In genomic region chr3:158379517-158379916, GRCh38 we compare ENCODE assay signal across 24 cellular contexts.
"Had no signal": no experiment of that assay in that cellular context is flagged by ENCODE, and none has a peak within 500 bp of the region (broad histone marks: within the 10 kb centered on the region; RNA-seq: fewer than 3 reads in every experiment).

No MANE protein-coding gene starts in this region.

- ATAC-seq: activated CD4-positive, CD25-positive, alpha-beta regulatory T cell treated with anti-CD3 and anti-CD28 coated beads, Interleukin-2, amount 50 U/mL, for 24 hours; activated CD8-positive, alpha-beta memory T cell treated with anti-CD3 and anti-CD28 coated beads, Interleukin-2, amount 10 ng/mL, durations not matched to agents 7 days and 5 days; activated CD8-positive, alpha-beta T cell treated with anti-CD3 and anti-CD28 coated beads for 36 hours; esophagus mucosa; gastrocnemius medialis; heart left ventricle; left colon; mucosa of descending colon; right lobe of liver; stimulated activated effector memory CD8-positive, alpha-beta T cell treated with anti-CD3 and anti-CD28 coated beads, Interleukin-12 subunit alpha, Interleukin-12 subunit beta, amount 100 ng/mL, for 72 hours; stimulated activated naive CD8-positive, alpha-beta T cell treated with anti-CD3 and anti-CD28 coated beads, Interleukin-15, amount 100 ng/mL, for 72 hours; T-helper 17 cell had no signal

- H3K27me3 ChIP-seq: gastrocnemius medialis, heart left ventricle, neural progenitor cell, right lobe of liver, tibial artery had no signal

- H3K4me1 ChIP-seq: gastrocnemius medialis, heart left ventricle, neural progenitor cell, right lobe of liver, tibial artery had no signal

- H3K9me3 ChIP-seq: gastrocnemius medialis, heart left ventricle, mucosa of descending colon, right lobe of liver, tibial artery had no signal

- H3K4me3 ChIP-seq: gastrocnemius medialis, heart left ventricle, mucosa of descending colon, neural progenitor cell, right lobe of liver, tibial artery had no signal

- H3K27ac ChIP-seq: gastrocnemius medialis, heart left ventricle, neural progenitor cell, right lobe of liver, tibial artery had no signal

- DNase-seq: activated CD4-positive, alpha-beta T cell treated with anti-CD3 and anti-CD28 coated beads, Interleukin-2, amount 10 ng/mL, durations not matched to agents 24 days and 14 days; activated CD8-positive, alpha-beta memory T cell treated with anti-CD3 and anti-CD28 coated beads, Interleukin-2, amount 10 ng/mL, durations not matched to agents 7 days and 5 days; activated CD8-positive, alpha-beta T cell treated with anti-CD3 and anti-CD28 coated beads for 36 hours; activated gamma-delta T cell treated with Interleukin-2 at 50 U/mL for 16 hours; aorta; caudate nucleus; dermis blood vessel endothelial cell; effector CD8-positive, alpha-beta T cell; gastrocnemius medialis; heart left ventricle; islet precursor cell; left colon; mesenchymal stem cell; mucosa of descending colon; right lobe of liver; small intestine; stimulated activated CD4-positive, alpha-beta T cell treated with anti-CD3 and anti-CD28 coated beads, Interleukin-2, amount 100 ng/mL, for 24 hours; stimulated activated naive CD8-positive, alpha-beta T cell treated with anti-CD3 and anti-CD28 coated beads, Interleukin-15, amount 100 ng/mL, for 72 hours; T-helper 17 cell; tibial artery had no signal

- H3K36me3 ChIP-seq: gastrocnemius medialis, heart left ventricle, neural progenitor cell, right lobe of liver, tibial artery had no signal
